15 cellular contexts compared by ENCODE assay signal in the genomic region with DNA sequence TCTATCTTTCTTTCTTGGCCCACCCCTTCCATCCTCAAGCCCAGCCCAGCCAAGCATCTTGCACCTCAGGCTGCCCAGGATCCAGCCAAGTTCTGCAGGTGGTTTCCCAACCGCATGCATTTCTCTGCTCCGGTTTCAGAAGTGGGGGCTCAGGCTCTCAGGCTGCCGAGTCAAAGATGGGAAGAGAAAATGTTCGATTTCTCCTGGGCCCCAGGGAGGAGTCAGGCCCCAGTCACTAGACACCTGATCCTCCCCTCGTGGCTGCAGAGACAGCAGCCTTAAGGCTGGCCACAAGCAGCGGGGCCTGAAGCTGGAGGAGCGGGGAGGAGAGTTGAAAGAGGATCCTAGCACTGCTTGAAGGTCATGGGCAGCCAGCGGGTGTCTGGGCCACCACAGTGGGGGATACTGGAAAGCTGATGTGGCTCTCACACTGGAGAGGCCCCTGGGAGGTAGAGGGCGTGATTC. TPM values are rescaled to one million over a fixed set of nuclear protein-coding genes. Genes with fewer than 3 reads are reported as not detected.
DNase-seq lines count a peak whose midpoint lies in the region; ATAC-seq and TF ChIP-seq lines count a peak whose summit lies in the region.
"Had no signal": no experiment of that assay in that cellular context is flagged by ENCODE, and none has a peak within 500 bp of the region (broad histone marks: within the 10 kb centered on the region; RNA-seq: fewer than 3 reads in every experiment).

No MANE protein-coding gene starts in this region.

- peaks cover 18% of the 10 kb centered on the region for H3K27me3 ChIP-seq in HUES6 (ENCODE audit: control insufficient read depth, insufficient read depth, low read length)
- H3K27me3 ChIP-seq in body of pancreas: no peaks in the 10 kb centered on the region
- H3K27me3 ChIP-seq: colonic mucosa, esophagus muscularis mucosa had no signal

- no peak for DNase-seq in central memory CD8-positive, alpha-beta T cell (ENCODE audit: low spot score in 2 of 2)
- DNase-seq in stimulated activated effector memory CD8-positive, alpha-beta T cell treated with anti-CD3 and anti-CD28 coated beads, Interleukin-12 subunit alpha, Interleukin-12 subunit beta, amount 100 ng/mL, for 72 hours (ENCODE audit: low spot score in 2 of 2): no peak
- DNase-seq in body of pancreas (no peak), SIG-M5 treated with dmso at 0.1 percent for 504 hours (lab: John Stamatoyannopoulos, UW; ENCODE audit: unreplicated experiment) (no peak), NCI-H2081 (lab: John Stamatoyannopoulos, UW) (no peak)
- DNase-seq: CD4-positive, CD25-positive, alpha-beta regulatory T cell; colonic mucosa; NCI-H510A treated with DMSO at 0.1 percent for 48 hours; substantia nigra had no signal

- H3K4me1 Mint-ChIP-seq in central memory CD8-positive, alpha-beta T cell: no peaks in the 10 kb centered on the region
- no peaks in the 10 kb centered on the region for H3K4me1 Mint-ChIP-seq in stimulated activated effector memory CD8-positive, alpha-beta T cell treated with anti-CD3 and anti-CD28 coated beads, Interleukin-12 subunit alpha, Interleukin-12 subunit beta, amount 100 ng/mL, for 72 hours
- H3K4me1 Mint-ChIP-seq: CD4-positive, CD25-positive, alpha-beta regulatory T cell had no signal

- peak overlapping the region; percentile 76 for H3K27ac Mint-ChIP-seq in central memory CD8-positive, alpha-beta T cell (ENCODE audit: low read depth)
- H3K27ac Mint-ChIP-seq in stimulated activated effector memory CD8-positive, alpha-beta T cell treated with anti-CD3 and anti-CD28 coated beads, Interleukin-12 subunit alpha, Interleukin-12 subunit beta, amount 100 ng/mL, for 72 hours: peak overlapping the region; percentile 0
- H3K27ac Mint-ChIP-seq: activated naive CD8-positive, alpha-beta T cell; CD4-positive, CD25-positive, alpha-beta regulatory T cell had no signal

- H3K4me3 ChIP-seq in HUES6 (ENCODE audit: low read depth, low read length): 0 out of 2 replicates have a peak overlapping the region, but pooled peaks have one; percentile 3
- no peak overlapping the region for H3K4me3 ChIP-seq in body of pancreas
- H3K4me3 ChIP-seq: colonic mucosa, esophagus muscularis mucosa had no signal

- TF ChIP-seq POLR2A in body of pancreas (IDR thresholded peaks at IDR 0.05): no peak

- no peak overlapping the region for H3K27ac ChIP-seq in HUES6 (ENCODE audit: low read depth, low read length)
- no peak overlapping the region for H3K27ac ChIP-seq in body of pancreas
- H3K27ac ChIP-seq: colonic mucosa, esophagus muscularis mucosa had no signal

- H3K9me3 ChIP-seq in HUES6 (ENCODE audit: control insufficient read depth, insufficient read depth, low read depth, low read length): 0 out of 2 replicates have a peak, but pooled peaks cover 3% of the 10 kb centered on the region
- H3K9me3 ChIP-seq in body of pancreas: no peaks in the 10 kb centered on the region
- H3K9me3 ChIP-seq: colonic mucosa had no signal

- TF ChIP-seq CTCF in body of pancreas (IDR thresholded peaks at IDR 0.05): no peak

- H3K4me1 ChIP-seq in HUES6 (ENCODE audit: control insufficient read depth, insufficient read depth, low read length) (peaks cover 40% of the 10 kb centered on the region), body of pancreas (no peaks in the 10 kb centered on the region)
- H3K4me1 ChIP-seq: colonic mucosa, esophagus muscularis mucosa had no signal

- H3K4me3 Mint-ChIP-seq in central memory CD8-positive, alpha-beta T cell: no peak overlapping the region
- no peak overlapping the region for H3K4me3 Mint-ChIP-seq in stimulated activated effector memory CD8-positive, alpha-beta T cell treated with anti-CD3 and anti-CD28 coated beads, Interleukin-12 subunit alpha, Interleukin-12 subunit beta, amount 100 ng/mL, for 72 hours
- H3K4me3 Mint-ChIP-seq: activated naive CD8-positive, alpha-beta T cell; CD4-positive, CD25-positive, alpha-beta regulatory T cell had no signal

- H3K9ac ChIP-seq in HUES6 (ENCODE audit: low read length): no peak overlapping the region

- WGBS in body of pancreas, 2 donors: 62 to 81% methylated on average over 9 of the region's 9 CpGs

- no peaks in the 10 kb centered on the region for H3K36me3 Mint-ChIP-seq in central memory CD8-positive, alpha-beta T cell (ENCODE audit: insufficient read depth)
- H3K36me3 Mint-ChIP-seq in stimulated activated effector memory CD8-positive, alpha-beta T cell treated with anti-CD3 and anti-CD28 coated beads, Interleukin-12 subunit alpha, Interleukin-12 subunit beta, amount 100 ng/mL, for 72 hours: no peaks in the 10 kb centered on the region
- H3K36me3 Mint-ChIP-seq: CD4-positive, CD25-positive, alpha-beta regulatory T cell had no signal

- peaks cover 31% of the 10 kb centered on the region for H3K27me3 Mint-ChIP-seq in central memory CD8-positive, alpha-beta T cell

- no peaks in the 10 kb centered on the region for H3K36me3 ChIP-seq in HUES6 (ENCODE audit: control insufficient read depth, insufficient read depth, low read length)
- no peaks in the 10 kb centered on the region for H3K36me3 ChIP-seq in body of pancreas (replicated peaks in 1 of 2; ENCODE audit: insufficient read depth in 1 of 2, low read depth in 2 of 2)
- H3K36me3 ChIP-seq: colonic mucosa, esophagus muscularis mucosa had no signal

- ATAC-seq in GM19438 (IDR thresholded peaks at IDR 0.05; ENCODE audit: low read depth, unreplicated experiment) (peak; percentile 71), body of pancreas (no peak)
- no peak for ATAC-seq in central memory CD8-positive, alpha-beta T cell (replicated peaks; ENCODE audit: extremely low read depth, poor library complexity, severe bottlenecking)
- no peak for ATAC-seq in stimulated activated effector memory CD8-positive, alpha-beta T cell treated with anti-CD3 and anti-CD28 coated beads, Interleukin-12 subunit alpha, Interleukin-12 subunit beta, amount 100 ng/mL, for 72 hours
- ATAC-seq: Right ventricle myocardium inferior, sciatic nerve had no signal

- intact Hi-C loops in body of pancreas (cut with DNase I): no loop called here

- no peaks in the 10 kb centered on the region for H3K9me3 Mint-ChIP-seq in central memory CD8-positive, alpha-beta T cell
- H3K9me3 Mint-ChIP-seq in stimulated activated effector memory CD8-positive, alpha-beta T cell treated with anti-CD3 and anti-CD28 coated beads, Interleukin-12 subunit alpha, Interleukin-12 subunit beta, amount 100 ng/mL, for 72 hours: peaks cover 4% of the 10 kb centered on the region

RNA-seq across cellular contexts. Expression of a gene that starts 42.2 kb away (rescaled TPM):
- 10 to 100 TPM; 20.8 to 27.0 TPM for total RNA-seq in body of pancreas
